ENCODE assay signal across 9 cellular contexts in genomic region chr11:133403900-133404299, GRCh38.
DNase-seq lines count a peak whose midpoint lies in the region; ATAC-seq, FAIRE-seq and TF ChIP-seq lines count a peak whose summit lies in the region.
"Had no signal": no experiment of that assay in that cellular context is flagged by ENCODE, and none has a peak within 500 bp of the region (broad histone marks: within the 10 kb centered on the region; RNA-seq: fewer than 3 reads in every experiment).

No MANE protein-coding gene starts in this region.

- no peaks in the 10 kb centered on the region for H3K4me1 ChIP-seq in ascending aorta

- TF ChIP-seq CTCF in WTC11 (IDR thresholded peaks at IDR 0.05) (peak; percentile 52), type B pancreatic cell (conservative IDR thresholded peaks at IDR 0.05) (peak; percentile 57), ascending aorta (IDR thresholded peaks at IDR 0.05) (no peak)

- ATAC-seq in WTC11 = peak; percentile 84

- no peak overlapping the region for H3K27ac ChIP-seq in ascending aorta

- H3K9me3 Mint-ChIP-seq in WTC11 = peaks cover 9% of the 10 kb centered on the region
- no peaks in the 10 kb centered on the region for H3K9me3 Mint-ChIP-seq in type B pancreatic cell

- H3K4me1 Mint-ChIP-seq in WTC11 = peaks cover 5% of the 10 kb centered on the region; the same call in 1 of the 2 replicates
- no peaks in the 10 kb centered on the region for H3K4me1 Mint-ChIP-seq in type B pancreatic cell (ENCODE audit: unreplicated experiment)

- H3K27ac Mint-ChIP-seq in WTC11 (no peak overlapping the region), type B pancreatic cell (no peak overlapping the region)

- H3K4me3 Mint-ChIP-seq in WTC11 (no peak overlapping the region), type B pancreatic cell (no peak overlapping the region)

- peak; percentile 8 for DNase-seq in stimulated activated CD4-positive, alpha-beta T cell treated with anti-CD3 and anti-CD28 coated beads, Interleukin-1b, Interleukin-23, amount 100 ng/mL, for 48 hours
- no peak for DNase-seq in stimulated activated CD4-positive, alpha-beta T cell treated with anti-CD3 and anti-CD28 coated beads, Interleukin-2, amount 100 ng/mL, for 48 hours
- DNase-seq in Jurkat, Clone E6-1 (ENCODE audit: low read depth, low spot score) = peak; percentile 5
- peak; percentile 54 for DNase-seq in WTC11 (ENCODE audit: low spot score)
- DNase-seq in type B pancreatic cell (ENCODE audit: extremely low spot score, unreplicated experiment) = no peak
- DNase-seq in H54 (ENCODE audit: insufficient read length, low spot score) = no peak
- DNase-seq in ascending aorta (ENCODE audit: low spot score in 2 of 2) = no peak
- no peak for DNase-seq in cerebellar cortex (ENCODE audit: low spot score)
- DNase-seq: caudate nucleus had no signal

- H3K36me3 ChIP-seq in ascending aorta = no peaks in the 10 kb centered on the region

- no peaks in the 10 kb centered on the region for H3K9me3 ChIP-seq in ascending aorta

- H3K27me3 Mint-ChIP-seq in WTC11 (ENCODE audit: low read depth) (peaks cover 3% of the 10 kb centered on the region; the same call in 1 of the 2 replicates), type B pancreatic cell (peaks cover 3% of the 10 kb centered on the region)

- intact Hi-C loops in ascending aorta (cut with DNase I) = no loop called here

- TF ChIP-seq POLR2A in H54 (IDR thresholded peaks at IDR 0.05; ENCODE audit: low read depth, low read length) = no peak

- FAIRE-seq in H54 (lab: Jason Lieb, UNC) = no peak

- POLR2A ChIA-PET in WTC11 (lab: Charles Lee) = no interaction called here

- peaks cover 6% of the 10 kb centered on the region; the same call in 1 of the 2 replicates for H3K36me3 Mint-ChIP-seq in WTC11
- H3K36me3 Mint-ChIP-seq in type B pancreatic cell = no peaks in the 10 kb centered on the region

- H3K27me3 ChIP-seq in ascending aorta = no peaks in the 10 kb centered on the region

- no peak overlapping the region for H3K4me3 ChIP-seq in Jurkat, Clone E6-1 (ENCODE audit: low read length)
- no peak overlapping the region for H3K4me3 ChIP-seq in ascending aorta

- CTCF ChIA-PET in WTC11 (lab: Charles Lee) = no interaction called here

TF ChIP-seq in WTC11, 78 proteins besides CTCF, POLR2A, EP300 and RAD21:
- TF ChIP-seq RELA (CRISPR knock-in tag; IDR thresholded peaks at IDR 0.05; ENCODE audit: borderline replicate concordance) (no peak), ZNF671 (CRISPR knock-in tag; IDR thresholded peaks at IDR 0.05) (no peak), NFYB (CRISPR knock-in tag; conservative IDR thresholded peaks at IDR 0.05; ENCODE audit: low read depth) (no peak), ZNF396 (CRISPR knock-in tag; IDR thresholded peaks at IDR 0.05; ENCODE audit: borderline replicate concordance) (no peak), ZBTB43 (CRISPR knock-in tag; IDR thresholded peaks at IDR 0.05) (no peak), JAZF1 (CRISPR knock-in tag; IDR thresholded peaks at IDR 0.05) (no peak), ZMAT4 (CRISPR knock-in tag; IDR thresholded peaks at IDR 0.05) (no peak), HMGA2 (CRISPR knock-in tag; IDR thresholded peaks at IDR 0.05) (no peak), ETV6 (CRISPR knock-in tag; IDR thresholded peaks at IDR 0.05) (0 out of 2 replicates have a peak, but pooled peaks have one; percentile 34), ZNF121 (CRISPR knock-in tag; IDR thresholded peaks at IDR 0.05) (no peak), ZSCAN18 (CRISPR knock-in tag; IDR thresholded peaks at IDR 0.05) (no peak), ZNF138 (CRISPR knock-in tag; conservative IDR thresholded peaks at IDR 0.05) (no peak), FOXP1 (CRISPR knock-in tag; IDR thresholded peaks at IDR 0.05; ENCODE audit: borderline replicate concordance) (peak; percentile 20; the same call in 1 of the 2 replicates), ZNF425 (CRISPR knock-in tag; conservative IDR thresholded peaks at IDR 0.05) (no peak), MAX (CRISPR knock-in tag; IDR thresholded peaks at IDR 0.05) (peak; percentile 81), ZNF263 (CRISPR knock-in tag; IDR thresholded peaks at IDR 0.05; ENCODE audit: low read depth) (no peak), MYBL2 (CRISPR knock-in tag; IDR thresholded peaks at IDR 0.05) (no peak), GABPB1 (CRISPR knock-in tag; IDR thresholded peaks at IDR 0.05) (no peak), MLX (CRISPR knock-in tag; IDR thresholded peaks at IDR 0.05) (no peak)

Comparison
In these comparisons a context has a peak if more than half of its experiments do, and no peak if none do; other contexts are left out.
1. DNase-seq: peak in stimulated activated CD4-positive, alpha-beta T cell treated with anti-CD3 and anti-CD28 coated beads, Interleukin-1b, Interleukin-23, amount 100 ng/mL, for 48 hours (single experiment), Jurkat, Clone E6-1 (single experiment) and WTC11 (single experiment); none in stimulated activated CD4-positive, alpha-beta T cell treated with anti-CD3 and anti-CD28 coated beads, Interleukin-2, amount 100 ng/mL, for 48 hours (0 of 2), type B pancreatic cell (single experiment), H54 (single experiment), ascending aorta (0 of 2) and cerebellar cortex (single experiment).
2. CTCF ChIP-seq: peak in WTC11 (single experiment) and type B pancreatic cell (single experiment); none in ascending aorta (0 of 3).